9 cellular contexts compared by ENCODE assay signal in the genomic region with DNA sequence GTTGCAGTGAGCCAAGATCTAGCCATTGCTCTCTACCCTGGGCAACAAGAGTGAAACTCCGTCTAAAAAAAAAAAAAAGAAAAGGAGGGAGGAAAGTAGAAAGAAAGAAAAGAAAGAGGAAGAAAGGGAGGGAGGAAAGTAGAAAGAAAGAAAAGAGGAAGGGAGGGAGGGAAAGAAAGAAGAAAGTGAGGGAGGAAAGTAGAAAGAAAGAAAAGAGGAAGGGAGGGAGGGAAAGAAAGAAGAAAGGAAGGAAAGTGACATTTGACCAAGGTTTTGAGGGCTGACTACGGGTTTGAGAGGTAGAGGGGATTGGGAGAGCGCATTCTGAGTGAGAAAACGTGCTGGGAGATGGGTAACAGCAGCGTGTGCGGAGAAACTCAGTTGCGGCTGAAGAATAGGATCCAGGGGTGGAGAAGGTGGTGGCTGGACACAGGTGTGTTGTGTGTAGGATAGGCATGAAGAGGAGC. TPM values are rescaled to one million over a fixed set of nuclear protein-coding genes. Genes with fewer than 3 reads are reported as not detected.
DNase-seq lines count a peak whose midpoint lies in the region; ATAC-seq and TF ChIP-seq lines count a peak whose summit lies in the region.
"Had no signal": no experiment of that assay in that cellular context is flagged by ENCODE, and none has a peak within 500 bp of the region (broad histone marks: within the 10 kb centered on the region; RNA-seq: fewer than 3 reads in every experiment).

No MANE protein-coding gene starts in this region.

- POLR2A ChIA-PET in naive thymus-derived CD8-positive, alpha-beta T cell (lab: Charles Lee) = no interaction called here

- H3K36me3 Mint-ChIP-seq in HFFc6 (ENCODE audit: low read depth) = no peaks in the 10 kb centered on the region
- no peaks in the 10 kb centered on the region for H3K36me3 Mint-ChIP-seq in chondrocyte (ENCODE audit: low read depth)
- peaks cover 0 to 3% (median 2%) of the 10 kb centered on the region in 3 donors for H3K36me3 Mint-ChIP-seq in naive thymus-derived CD8-positive, alpha-beta T cell

- ATAC-seq in naive thymus-derived CD8-positive, alpha-beta T cell = no peak
- no peak for ATAC-seq in GM21786 (IDR thresholded peaks at IDR 0.05; ENCODE audit: unreplicated experiment)
- no peak for ATAC-seq in GM19467 (IDR thresholded peaks at IDR 0.05; ENCODE audit: unreplicated experiment)

- H3K9me3 Mint-ChIP-seq in HFFc6 (no peaks in the 10 kb centered on the region), chondrocyte (ENCODE audit: low read depth) (no peaks in the 10 kb centered on the region)
- H3K9me3 Mint-ChIP-seq in naive thymus-derived CD8-positive, alpha-beta T cell = no peaks in the 10 kb centered on the region

- no peaks in the 10 kb centered on the region for H3K9me3 ChIP-seq in BLaER1 treated with 17β-estradiol and CSF1 and Interleukin-3, amounts not matched to agents 10 nM and 100 nM (replicated peaks in 1 of 11)

- H3K4me2 ChIP-seq in BLaER1 treated with 17β-estradiol and CSF1 and Interleukin-3, amounts not matched to agents 10 nM and 100 nM = peak overlapping the region; percentile 72 to 98 (median 92); a peak in 20 of 22 replicates

- H3K4me1 ChIP-seq in BLaER1 treated with 17β-estradiol and CSF1 and Interleukin-3, amounts not matched to agents 10 nM and 100 nM = peaks cover 58 to 67% (median 63%) of the 10 kb centered on the region in 10 experiments

- H3K27me3 ChIP-seq in BLaER1 treated with 17β-estradiol and CSF1 and Interleukin-3, amounts not matched to agents 10 nM and 100 nM = peaks cover 88 to 100% (median 99%) of the 10 kb centered on the region in 11 experiments

- no peak overlapping the region for H3K9ac ChIP-seq in BLaER1 treated with 17β-estradiol and CSF1 and Interleukin-3, amounts not matched to agents 10 nM and 100 nM

- H4K20me1 ChIP-seq in BLaER1 treated with 17β-estradiol and CSF1 and Interleukin-3, amounts not matched to agents 10 nM and 100 nM = peaks cover 0 to 66% (median 44%) of the 10 kb centered on the region in 11 experiments; a peak in 18 of 22 replicates

- DNase-seq in HFFc6 (no peak), chondrocyte (ENCODE audit: low spot score) (no peak), NCI-H524 (lab: John Stamatoyannopoulos, UW) (no peak), NCI-H2107 (lab: John Stamatoyannopoulos, UW) (no peak)
- DNase-seq in naive thymus-derived CD8-positive, alpha-beta T cell = no peak
- DNase-seq: MM.1S had no signal

- no peaks in the 10 kb centered on the region for H3K36me3 ChIP-seq in BLaER1 treated with 17β-estradiol and CSF1 and Interleukin-3, amounts not matched to agents 10 nM and 100 nM

- TF ChIP-seq CTCF in HFFc6 (IDR thresholded peaks at IDR 0.05) = no peak
- no peak for TF ChIP-seq CTCF in chondrocyte (IDR thresholded peaks at IDR 0.05)

- peaks cover 51% of the 10 kb centered on the region for H3K27me3 Mint-ChIP-seq in HFFc6 (ENCODE audit: insufficient read depth)
- peaks cover 2% of the 10 kb centered on the region for H3K27me3 Mint-ChIP-seq in chondrocyte (ENCODE audit: low read depth)
- H3K27me3 Mint-ChIP-seq in naive thymus-derived CD8-positive, alpha-beta T cell = peaks cover 38 to 78% (median 60%) of the 10 kb centered on the region in 5 donors

- H3K4me3 Mint-ChIP-seq in HFFc6 = peak overlapping the region; percentile 66
- H3K4me3 Mint-ChIP-seq in chondrocyte (ENCODE audit: unreplicated experiment) = peak overlapping the region; percentile 47
- peak overlapping the region; percentile 13 to 86 (median 72) for H3K4me3 Mint-ChIP-seq in naive thymus-derived CD8-positive, alpha-beta T cell

- H3K4me1 Mint-ChIP-seq in HFFc6 (ENCODE audit: low read depth) (peaks cover 26% of the 10 kb centered on the region), chondrocyte (ENCODE audit: low read depth) (peaks cover 61% of the 10 kb centered on the region)
- H3K4me1 Mint-ChIP-seq in naive thymus-derived CD8-positive, alpha-beta T cell = peaks cover 6 to 41% (median 16%) of the 10 kb centered on the region in 4 donors

- H3K27ac Mint-ChIP-seq in HFFc6 (no peak overlapping the region), chondrocyte (ENCODE audit: unreplicated experiment) (no peak overlapping the region)
- H3K27ac Mint-ChIP-seq in naive thymus-derived CD8-positive, alpha-beta T cell = peak overlapping the region in 1 of 10 donors; percentile 10

- peak overlapping the region in 5 of 10 experiments; percentile 32 to 59 (median 53); a peak in 8 of 20 replicates for H3K4me3 ChIP-seq in BLaER1 treated with 17β-estradiol and CSF1 and Interleukin-3, amounts not matched to agents 10 nM and 100 nM

- no peak overlapping the region for H3K27ac ChIP-seq in BLaER1 treated with 17β-estradiol and CSF1 and Interleukin-3, amounts not matched to agents 10 nM and 100 nM

RNA-seq across cellular contexts. Expression of gene PAPLN, which starts 0.5 kb away (rescaled TPM):
- 1 to 10 TPM; 1.5 to 3.0 (median 2.3) TPM for total RNA-seq in HFFc6 (2021; fragmentation: NEBNext Ultra II Directional; extraction: Animal tissue kit (Norgen Biotek cat#: 25700))
- total RNA-seq in chondrocyte = 16.4 to 45.3 TPM (median 16.8 TPM) in 3 replicates
- under 1 TPM; 0.10 to 0.11 TPM for total RNA-seq in naive thymus-derived CD8-positive, alpha-beta T cell
- under 1 TPM; 0.07 to 0.37 (median 0.10) TPM for polyA plus RNA-seq in naive thymus-derived CD8-positive, alpha-beta T cell
